In the genomic region with DNA sequence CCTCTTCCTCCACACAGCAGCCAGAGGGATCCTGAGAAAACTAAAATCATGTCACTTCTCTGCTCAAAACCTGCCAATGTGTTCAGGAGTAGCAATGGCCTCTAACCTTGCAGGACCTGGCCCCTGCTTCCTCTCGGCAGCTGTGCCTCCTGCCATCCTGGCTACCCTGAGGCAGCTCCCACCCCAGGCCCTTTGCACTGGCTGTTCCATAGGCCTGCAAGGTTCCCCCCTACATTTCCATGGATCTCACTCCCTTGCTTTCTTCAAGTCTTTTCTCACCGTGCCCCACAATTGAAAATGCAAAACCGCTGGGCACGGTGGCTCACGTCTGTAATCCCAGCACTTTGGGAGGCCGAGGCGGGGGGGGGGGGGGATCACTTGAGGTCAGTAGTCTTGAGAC, we compare ENCODE assay signal across 13 cellular contexts. TPM values are rescaled to one million over a fixed set of nuclear protein-coding genes. Genes with fewer than 3 reads are reported as not detected.
DNase-seq lines count a peak whose midpoint lies in the region; ATAC-seq and TF ChIP-seq lines count a peak whose summit lies in the region.
"Had no signal": no experiment of that assay in that cellular context is flagged by ENCODE, and none has a peak within 500 bp of the region (broad histone marks: within the 10 kb centered on the region; RNA-seq: fewer than 3 reads in every experiment).

No MANE protein-coding gene starts in this region.

- H3K9ac ChIP-seq in mesenchymal stem cell (ENCODE audit: low read length) = peak overlapping the region; percentile 1

- H3K27me3 ChIP-seq in AG04450 (ENCODE audit: control insufficient read depth, insufficient read depth, low read length) = no peaks in the 10 kb centered on the region
- H3K27me3 ChIP-seq in GM23338 (ENCODE audit: insufficient read depth) = no peaks in the 10 kb centered on the region
- H3K27me3 ChIP-seq in mesenchymal stem cell (ENCODE audit: control insufficient read depth in 1 of 2, insufficient read depth in 1 of 2, low read length in 2 of 2) = no peaks in the 10 kb centered on the region
- H3K27me3 ChIP-seq: neutrophil had no signal

- H4K20me1 ChIP-seq in GM23338 (replicated peaks; ENCODE audit: insufficient read depth) = peaks cover 26% of the 10 kb centered on the region

- H3K79me1 ChIP-seq in mesenchymal stem cell (replicated peaks; ENCODE audit: low read length, poor library complexity, severe bottlenecking) = peaks cover 14% of the 10 kb centered on the region

- no peak overlapping the region for H2BK12ac ChIP-seq in mesenchymal stem cell (ENCODE audit: low read length in 2 of 2)

- peaks cover 32% of the 10 kb centered on the region for H3F3A ChIP-seq in GM23338 (replicated peaks; ENCODE audit: low read depth)

- H3K27ac ChIP-seq in AG04450 (ENCODE audit: low read depth, low read length) (peak overlapping the region; percentile 31), GM23338 (ENCODE audit: low read depth) (no peak overlapping the region), mesenchymal stem cell (ENCODE audit: low read length, poor library complexity, severe bottlenecking) (no peak overlapping the region)
- H3K27ac ChIP-seq: neutrophil had no signal

- no peaks in the 10 kb centered on the region; the same call in 1 of the 2 replicates for H3K9me3 ChIP-seq in AG04450 (ENCODE audit: control insufficient read depth, insufficient read depth, low read length)
- no peaks in the 10 kb centered on the region for H3K9me3 ChIP-seq in mesenchymal stem cell (ENCODE audit: control insufficient read depth, low read length)
- H3K9me3 ChIP-seq: neutrophil had no signal

- H3K4me1 ChIP-seq in GM23338 (ENCODE audit: insufficient read depth) (peaks cover 18% of the 10 kb centered on the region; the same call in 1 of the 2 replicates), mesenchymal stem cell (ENCODE audit: control insufficient read depth, insufficient read depth, low read depth, low read length) (peaks cover 22% of the 10 kb centered on the region)

- no peak overlapping the region for H3K18ac ChIP-seq in mesenchymal stem cell (ENCODE audit: low read depth in 1 of 2, low read length in 2 of 2)

- H3K14ac ChIP-seq in mesenchymal stem cell (ENCODE audit: low read length in 2 of 2) = no peak overlapping the region

- WGBS in mesenchymal stem cell = 92% methylated on average over 7 of the region's 7 CpGs

- H3K23ac ChIP-seq in mesenchymal stem cell (ENCODE audit: low read length in 2 of 2) = no peak overlapping the region

- POLR2A ChIA-PET in AG04450 (lab: Yijun Ruan, JAX) = interaction anchor here (0.6 to 1.2 kb wide), 3 partner anchors 14 to 20 kb away, joined by 3 to 8 read pairs (median 6); no protein-coding TSS in a partner anchor
- POLR2A ChIA-PET in naive thymus-derived CD8-positive, alpha-beta T cell (lab: Charles Lee) = interaction anchor here (0.6 to 4.0 kb wide), 9 partner anchors 14 to 1470 kb away, joined by 3 to 58 read pairs (median 17); a partner anchor contains a TSS

- ATAC-seq in GM23338 (no peak), HG02588 (IDR thresholded peaks at IDR 0.05; ENCODE audit: unreplicated experiment) (no peak)
- ATAC-seq in naive thymus-derived CD8-positive, alpha-beta T cell = no peak
- ATAC-seq: stimulated activated naive CD8-positive, alpha-beta T cell treated with anti-CD3 and anti-CD28 coated beads, Interleukin-15, amount 100 ng/mL, for 72 hours had no signal

- H3K4ac ChIP-seq in mesenchymal stem cell (ENCODE audit: low read depth in 1 of 2, low read length in 2 of 2) = no peak overlapping the region

- H3K4me3 ChIP-seq in AG04450 (ENCODE audit: low read depth, low read length) (no peak overlapping the region), GM23338 (peak overlapping the region; percentile 78; the same call in 1 of the 2 replicates), mesenchymal stem cell (ENCODE audit: insufficient read depth in 1 of 2, low read depth in 1 of 2, low read length in 2 of 2) (peak overlapping the region in 1 of 2 experiments; percentile 94)

- H3K9me3 Mint-ChIP-seq in GM23338 = no peaks in the 10 kb centered on the region
- no peaks in the 10 kb centered on the region for H3K9me3 Mint-ChIP-seq in activated naive CD8-positive, alpha-beta T cell (ENCODE audit: low read depth)
- no peaks in the 10 kb centered on the region for H3K9me3 Mint-ChIP-seq in naive thymus-derived CD8-positive, alpha-beta T cell
- H3K9me3 Mint-ChIP-seq: stimulated activated naive CD8-positive, alpha-beta T cell treated with anti-CD3 and anti-CD28 coated beads, Interleukin-15, amount 100 ng/mL, for 72 hours had no signal

- no peak overlapping the region for H2BK120ac ChIP-seq in mesenchymal stem cell (ENCODE audit: low read depth, low read length)

- peaks cover 31% of the 10 kb centered on the region for H3K27me3 Mint-ChIP-seq in GM23338 (ENCODE audit: insufficient read depth, low read depth, poor library complexity)
- no peaks in the 10 kb centered on the region for H3K27me3 Mint-ChIP-seq in activated naive CD8-positive, alpha-beta T cell
- peaks cover 0 to 2% (median 0%) of the 10 kb centered on the region in 5 donors for H3K27me3 Mint-ChIP-seq in naive thymus-derived CD8-positive, alpha-beta T cell
- H3K27me3 Mint-ChIP-seq: stimulated activated naive CD8-positive, alpha-beta T cell treated with anti-CD3 and anti-CD28 coated beads, Interleukin-15, amount 100 ng/mL, for 72 hours had no signal

- H2AFZ ChIP-seq in GM23338 = no peak overlapping the region
- no peak overlapping the region for H2AFZ ChIP-seq in mesenchymal stem cell (ENCODE audit: low read depth, low read length)

- no peak overlapping the region for H4K91ac ChIP-seq in mesenchymal stem cell (ENCODE audit: low read length)

- peak overlapping the region; percentile 98; the same call in 2 of the 3 replicates for H3K4me3 Mint-ChIP-seq in GM23338
- H3K4me3 Mint-ChIP-seq in activated naive CD8-positive, alpha-beta T cell = peak overlapping the region; percentile 59
- peak overlapping the region in 4 of 10 donors; percentile 41 to 98 (median 70) for H3K4me3 Mint-ChIP-seq in naive thymus-derived CD8-positive, alpha-beta T cell

- peaks cover 23% of the 10 kb centered on the region for H3K79me2 ChIP-seq in GM23338 (replicated peaks; ENCODE audit: insufficient read depth)

- no peak overlapping the region; the same call in 1 of the 2 replicates for H3K27ac Mint-ChIP-seq in GM23338
- H3K27ac Mint-ChIP-seq in activated naive CD8-positive, alpha-beta T cell = no peak overlapping the region
- H3K27ac Mint-ChIP-seq in naive thymus-derived CD8-positive, alpha-beta T cell = peak overlapping the region in 3 of 10 donors; percentile 15 to 96 (median 53)

- H3K36me3 ChIP-seq in GM23338 (ENCODE audit: insufficient read depth) = peaks cover 3% of the 10 kb centered on the region; the same call in 1 of the 2 replicates
- H3K36me3 ChIP-seq in mesenchymal stem cell (ENCODE audit: control insufficient read depth in 1 of 2, insufficient read depth in 2 of 2, low read depth in 1 of 2, low read length in 2 of 2) = peaks cover 0 to 12% of the 10 kb centered on the region in 2 experiments
- H3K36me3 ChIP-seq: neutrophil had no signal

- H3K4me1 Mint-ChIP-seq in GM23338 = peaks cover 28% of the 10 kb centered on the region
- H3K4me1 Mint-ChIP-seq in activated naive CD8-positive, alpha-beta T cell (ENCODE audit: low read depth) = peaks cover 37% of the 10 kb centered on the region
- peaks cover 18 to 47% (median 36%) of the 10 kb centered on the region in 4 donors for H3K4me1 Mint-ChIP-seq in naive thymus-derived CD8-positive, alpha-beta T cell

- DNase-seq in AG04450 (ENCODE audit: low read depth, low spot score) (no peak), GM23338 (ENCODE audit: low spot score) (no peak), mesenchymal stem cell (no peak), cortex of kidney (lab: John Stamatoyannopoulos, UW) (no peak), NCI-H2171 treated with DMSO at 0.1 percent for 48 hours (lab: John Stamatoyannopoulos, UW) (no peak)
- no peak for DNase-seq in naive thymus-derived CD8-positive, alpha-beta T cell
- DNase-seq: activated CD4-positive, alpha-beta T cell treated with anti-CD3 and anti-CD28 coated beads for 1 hour; anterior cingulate cortex; NCI-H2029 treated with DMSO at 0.1 percent for 48 hours had no signal

- TF ChIP-seq CTCF in AG04450 (IDR thresholded peaks at IDR 0.05; ENCODE audit: low read depth, low read length) (no peak), GM23338 (conservative IDR thresholded peaks at IDR 0.05; ENCODE audit: low read depth in 2 of 2) (no peak)

- CTCF ChIA-PET in AG04450 (lab: Charles Lee) = interaction anchor here (0.7 to 1.2 kb wide), 3 partner anchors 21 to 38 kb away, joined by 3 to 7 read pairs (median 3); no protein-coding TSS in a partner anchor

- H3K4me2 ChIP-seq in GM23338 (peak overlapping the region; percentile 92; the same call in 1 of the 2 replicates), mesenchymal stem cell (ENCODE audit: low read length, poor library complexity, severe bottlenecking) (no peak overlapping the region)

- no peak overlapping the region for H2BK5ac ChIP-seq in mesenchymal stem cell (ENCODE audit: low read depth, low read length, poor library complexity, severe bottlenecking)

- H4K8ac ChIP-seq in mesenchymal stem cell (ENCODE audit: low read length) = no peak overlapping the region

- no peaks in the 10 kb centered on the region for H3K9me2 ChIP-seq in GM23338 (ENCODE audit: insufficient read depth)

- no peak overlapping the region for H2AK5ac ChIP-seq in mesenchymal stem cell (ENCODE audit: low read length, severe bottlenecking)

- H3K36me3 Mint-ChIP-seq in GM23338 (ENCODE audit: low read depth) = peaks cover 37% of the 10 kb centered on the region
- no peaks in the 10 kb centered on the region for H3K36me3 Mint-ChIP-seq in activated naive CD8-positive, alpha-beta T cell
- H3K36me3 Mint-ChIP-seq in naive thymus-derived CD8-positive, alpha-beta T cell = peaks cover 0 to 6% (median 0%) of the 10 kb centered on the region in 3 donors

- H2BK15ac ChIP-seq in mesenchymal stem cell (ENCODE audit: low read depth, poor library complexity, severe bottlenecking) = no peak overlapping the region

RNA-seq across cellular contexts. Expression of a gene that starts 2.1 kb away (rescaled TPM):
- polyA plus RNA-seq in AG04450 (2011; rRNA removed) (166 and 171 TPM in 2 replicates), GM23338 (2016; fragmentation: Nextera tagmentation; extraction: Ambion mirVana) (194 and 213 TPM in 2 replicates)
- polyA minus RNA-seq in AG04450 (2011; rRNA and poly(A)+ RNA removed) = 289 and 348 TPM in 2 replicates
- 346 and 351 TPM in 2 replicates for total RNA-seq in GM23338 (2014; rRNA removed; shearing (Covaris generic))
- polyA plus RNA-seq in mesenchymal stem cell (2013, experiment 1 of 2) = 111 TPM
- polyA plus RNA-seq in mesenchymal stem cell (2013, experiment 2 of 2) = 110 TPM
- total RNA-seq in naive thymus-derived CD8-positive, alpha-beta T cell = 100 to 1,000 TPM; 110 to 114 TPM
- polyA plus RNA-seq in naive thymus-derived CD8-positive, alpha-beta T cell = 100 to 1,000 TPM in 1 of 3 donors, 10 to 100 TPM in 2; 59.4 to 132 (median 66.2) TPM

RNA-seq across cellular contexts. Expression of a gene that starts 18.0 kb away (rescaled TPM):
- polyA plus RNA-seq in AG04450 (2011; rRNA removed) (8.0 and 8.1 TPM in 2 replicates), GM23338 (2016; fragmentation: Nextera tagmentation; extraction: Ambion mirVana) (51.3 and 51.6 TPM in 2 replicates)
- 2.2 and 2.9 TPM in 2 replicates for polyA minus RNA-seq in AG04450 (2011; rRNA and poly(A)+ RNA removed)
- total RNA-seq in GM23338 (2014; rRNA removed; shearing (Covaris generic)) = 22.2 and 33.0 TPM in 2 replicates
- 2.9 TPM for polyA plus RNA-seq in mesenchymal stem cell (2013, experiment 1 of 2)
- 3.0 TPM for polyA plus RNA-seq in mesenchymal stem cell (2013, experiment 2 of 2)
- 10 to 100 TPM; 10.8 to 14.4 TPM for total RNA-seq in naive thymus-derived CD8-positive, alpha-beta T cell
- polyA plus RNA-seq in naive thymus-derived CD8-positive, alpha-beta T cell = 10 to 100 TPM in 2 of 3 donors, 1 to 10 TPM in 1; 7.3 to 14.4 (median 10.7) TPM

RNA-seq across cellular contexts. Expression of a gene that starts 22.6 kb away (rescaled TPM):
- polyA plus RNA-seq in AG04450 (2011; rRNA removed) = 0.38 and 0.72 TPM in 2 replicates
- polyA minus RNA-seq in AG04450 (2011; rRNA and poly(A)+ RNA removed) = 0.26 TPM in 1 of 2 replicates, not detected in the other
- total RNA-seq in GM23338 (2014; rRNA removed; shearing (Covaris generic)) = 0.43 and 1.5 TPM in 2 replicates
- 1.1 and 1.6 TPM in 2 replicates for polyA plus RNA-seq in GM23338 (2016; fragmentation: Nextera tagmentation; extraction: Ambion mirVana)
- 0.79 TPM for polyA plus RNA-seq in mesenchymal stem cell (2013, experiment 1 of 2)
- 0.73 TPM for polyA plus RNA-seq in mesenchymal stem cell (2013, experiment 2 of 2)
- total RNA-seq in naive thymus-derived CD8-positive, alpha-beta T cell = 100 to 1,000 TPM; 104 to 108 TPM
- 100 to 1,000 TPM; 125 to 149 (median 129) TPM for polyA plus RNA-seq in naive thymus-derived CD8-positive, alpha-beta T cell

RNA-seq across cellular contexts. Expression of a gene that starts 42.1 kb away (rescaled TPM):
- polyA plus RNA-seq in AG04450 (2011; rRNA removed) (21.6 and 34.0 TPM in 2 replicates), GM23338 (2016; fragmentation: Nextera tagmentation; extraction: Ambion mirVana) (52.2 and 55.7 TPM in 2 replicates)
- 32.8 and 42.3 TPM in 2 replicates for polyA minus RNA-seq in AG04450 (2011; rRNA and poly(A)+ RNA removed)
- 36.9 and 40.6 TPM in 2 replicates for total RNA-seq in GM23338 (2014; rRNA removed; shearing (Covaris generic))
- polyA plus RNA-seq in mesenchymal stem cell (2013, experiment 1 of 2) = 59.3 TPM
- polyA plus RNA-seq in mesenchymal stem cell (2013, experiment 2 of 2) = 55.7 TPM
- total RNA-seq in naive thymus-derived CD8-positive, alpha-beta T cell = 10 to 100 TPM; 40.2 to 41.0 TPM
- 10 to 100 TPM; 47.2 to 54.2 (median 51.4) TPM for polyA plus RNA-seq in naive thymus-derived CD8-positive, alpha-beta T cell

RNA-seq across cellular contexts. Expression of a gene that starts 42.2 kb away (rescaled TPM):
- 18.8 and 29.1 TPM in 2 replicates for polyA plus RNA-seq in AG04450 (2011; rRNA removed)
- polyA minus RNA-seq in AG04450 (2011; rRNA and poly(A)+ RNA removed) = 13.4 and 17.1 TPM in 2 replicates
- 35.1 and 67.0 TPM in 2 replicates for total RNA-seq in GM23338 (2014; rRNA removed; shearing (Covaris generic))
- polyA plus RNA-seq in GM23338 (2016; fragmentation: Nextera tagmentation; extraction: Ambion mirVana) = 31.1 and 33.9 TPM in 2 replicates
- 81.2 TPM for polyA plus RNA-seq in mesenchymal stem cell (2013, experiment 1 of 2)
- 80.4 TPM for polyA plus RNA-seq in mesenchymal stem cell (2013, experiment 2 of 2)
- total RNA-seq in naive thymus-derived CD8-positive, alpha-beta T cell = 10 to 100 TPM; 77.1 to 83.8 TPM
- 10 to 100 TPM; 43.4 to 50.4 (median 48.2) TPM for polyA plus RNA-seq in naive thymus-derived CD8-positive, alpha-beta T cell

Comparison
In these comparisons a context has a peak if more than half of its experiments do, and no peak if none do; other contexts are left out.
1. RNA of a gene that starts 22.6 kb away (polyA plus RNA-seq): 125 to 149 TPM in naive thymus-derived CD8-positive, alpha-beta T cell; 1.1 to 1.6 TPM in GM23338 and 0.38 to 0.72 TPM in AG04450; every median in the first group is over 10 times any median in the second.